10 cellular contexts compared by ENCODE assay signal in genomic region chr19:29527500-29528328, GRCh38. TPM values are rescaled to one million over a fixed set of nuclear protein-coding genes. Genes with fewer than 3 reads are reported as not detected.
A peak's percentile ranks its signal among the peaks of the same experiment; 100 is the strongest.
DNase-seq lines count a peak whose midpoint lies in the region; ATAC-seq, FAIRE-seq and TF ChIP-seq lines count a peak whose summit lies in the region.
"Had no signal": no experiment of that assay in that cellular context is flagged by ENCODE, and none has a peak within 500 bp of the region (broad histone marks: within the 10 kb centered on the region; RNA-seq: fewer than 3 reads in every experiment).

No MANE protein-coding gene starts in this region.

- ATAC-seq in A549 = peak; percentile 9 to 46; a peak in 5 of 6 replicates
- ATAC-seq in natural killer cell = no peak

- no peak for FAIRE-seq in A549 (lab: Jason Lieb, UNC)
- FAIRE-seq: D721Med had no signal

- intact Hi-C loops in ascending aorta (cut with DNase I) = no loop called here
- intact Hi-C loops in natural killer cell (cut with micrococcal nuclease) = no loop called here

- H3K4me3 ChIP-seq in A549 (peak overlapping the region; percentile 47; the same call in 1 of the 3 replicates), ascending aorta (peak overlapping the region; percentile 30 to 51)
- H3K4me3 ChIP-seq: right lobe of liver had no signal

- H3K9me3 ChIP-seq in A549 (no peaks in the 10 kb centered on the region), ascending aorta (no peaks in the 10 kb centered on the region)
- H3K9me3 ChIP-seq: right lobe of liver had no signal

- H3K27me3 ChIP-seq in ascending aorta = peaks cover 41% of the 10 kb centered on the region

- peak overlapping the region; percentile 65 for H3K4me3 Mint-ChIP-seq in natural killer cell

- WGBS in A549 (ENCODE audit: missing lambda C conversion rate) = 51% methylated on average over 31 of the region's 31 CpGs

- DNase-seq in A549 (ENCODE audit: low read depth in 1 of 2, low spot score in 1 of 2) (peak in 1 of 2 experiments; percentile 44), GM20000 (ENCODE audit: low spot score) (no peak), ascending aorta (ENCODE audit: low spot score in 2 of 2) (no peak), natural killer cell (no peak), HuH-7 (ENCODE audit: low spot score) (no peak), Ammon's horn (ENCODE audit: low spot score) (no peak), NOMO-1 (lab: John Stamatoyannopoulos, UW; ENCODE audit: unreplicated experiment in 2 of 2) (no peak)
- no peak for DNase-seq in activated CD4-positive, CD25-positive, alpha-beta regulatory T cell treated with anti-CD3 and anti-CD28 coated beads, Interleukin-2, amount 50 U/mL, for 72 hours

- H3K27ac Mint-ChIP-seq in natural killer cell = no peak overlapping the region

- no peak overlapping the region for H3K27ac ChIP-seq in A549
- no peak overlapping the region for H3K27ac ChIP-seq in ascending aorta
- H3K27ac ChIP-seq: right lobe of liver had no signal

- H3K36me3 ChIP-seq in ascending aorta = no peaks in the 10 kb centered on the region
- H3K36me3 ChIP-seq: right lobe of liver had no signal

- H3K36me3 Mint-ChIP-seq in natural killer cell = no peaks in the 10 kb centered on the region

- no peak for TF ChIP-seq POLR2A in A549 (IDR thresholded peaks at IDR 0.05; ENCODE audit: low read length)

- TF ChIP-seq RAD21 in A549 (conservative IDR thresholded peaks at IDR 0.05 in 1 of 2, IDR thresholded peaks at IDR 0.05 in 1 of 2) = no peak

- TF ChIP-seq EP300 in A549 (IDR thresholded peaks at IDR 0.05) = no peak

- CTCF ChIA-PET in A549 (lab: Yijun Ruan, JAX) = interaction anchor here (0.6 to 4.2 kb wide), 63 partner anchors 10 to 1561 kb away, joined by 3 to 56 read pairs (median 3); no protein-coding TSS in a partner anchor

- TF ChIP-seq CTCF in A549 (IDR thresholded peaks at IDR 0.05) (no peak; the same call in 1 of the 3 replicates), GM20000 (IDR thresholded peaks at IDR 0.05; ENCODE audit: extremely low read depth, missing control alignments) (peak; percentile 15), ascending aorta (IDR thresholded peaks at IDR 0.05) (no peak), natural killer cell (IDR thresholded peaks at IDR 0.05) (no peak)

- H3K9me3 Mint-ChIP-seq in natural killer cell = no peaks in the 10 kb centered on the region

- H3K27me3 Mint-ChIP-seq in natural killer cell (ENCODE audit: low read depth in 2 of 2) = peaks cover 58 to 60% of the 10 kb centered on the region in 2 donors

- peaks cover 12% of the 10 kb centered on the region for H3K4me1 ChIP-seq in A549
- H3K4me1 ChIP-seq in ascending aorta = peaks cover 3 to 6% of the 10 kb centered on the region in 2 donors

- peak overlapping the region; percentile 97 for H3K4me2 ChIP-seq in A549

- peaks cover 10 to 32% of the 10 kb centered on the region in 2 donors for H3K4me1 Mint-ChIP-seq in natural killer cell

- POLR2A ChIA-PET in A549 (lab: Yijun Ruan, JAX) = interaction anchor here (1.1 kb wide), 1 partner anchor 189 kb away, joined by 3 read pairs; no protein-coding TSS in a partner anchor

TF ChIP-seq in A549, 52 proteins besides CTCF, POLR2A, EP300 and RAD21:
- no peak for TF ChIP-seq JUN (IDR thresholded peaks at IDR 0.05)
- no peak for TF ChIP-seq ZNF302 (CRISPR knock-in tag; IDR thresholded peaks at IDR 0.05)
- TF ChIP-seq SMC3 (IDR thresholded peaks at IDR 0.05) = no peak
- no peak for TF ChIP-seq FOXS1 (CRISPR knock-in tag; IDR thresholded peaks at IDR 0.05)
- TF ChIP-seq CHD4 (IDR thresholded peaks at IDR 0.05; ENCODE audit: borderline replicate concordance) = no peak
- TF ChIP-seq NPAS2 (CRISPR knock-in tag; IDR thresholded peaks at IDR 0.05; ENCODE audit: borderline replicate concordance) = no peak
- no peak for TF ChIP-seq KDM1A (IDR thresholded peaks at IDR 0.05; ENCODE audit: low read depth)
- TF ChIP-seq CHD2 (IDR thresholded peaks at IDR 0.05; ENCODE audit: low read length, partially characterized antibody) = no peak
- TF ChIP-seq CBX8 (IDR thresholded peaks at IDR 0.05) = no peak

RNA-seq across cellular contexts. Expression of gene VSTM2B, which starts 1.9 kb away (rescaled TPM):
- polyA plus RNA-seq in A549 (2011; rRNA removed) (not detected in 2 replicates), A549 (2017; fragmentation: RNase III; extraction: RNeasy Plus Mini Kit Qiagen cat#74134 plus additional on column Dnase treatment) (not detected in 3 replicates)
- not detected in 2 replicates for polyA plus RNA-seq in A549 (2012; cell fraction: cytosol; rRNA removed)
- polyA plus RNA-seq in A549 (2012; cell fraction: nucleus; rRNA removed) = 0.10 TPM in 1 of 2 replicates, not detected in the other
- not detected in 2 replicates for polyA minus RNA-seq in A549 (2011; rRNA and poly(A)+ RNA removed)
- total RNA-seq in ascending aorta (not detected), natural killer cell (not detected)
- total RNA-seq: right lobe of liver had no signal

Comparison
In these comparisons a context has a peak if more than half of its experiments do, and no peak if none do; other contexts are left out.
1. ATAC-seq: peak in A549 (2 of 2); none in natural killer cell (0 of 3).